ENCODE assay signal across 8 cellular contexts in the genomic region with DNA sequence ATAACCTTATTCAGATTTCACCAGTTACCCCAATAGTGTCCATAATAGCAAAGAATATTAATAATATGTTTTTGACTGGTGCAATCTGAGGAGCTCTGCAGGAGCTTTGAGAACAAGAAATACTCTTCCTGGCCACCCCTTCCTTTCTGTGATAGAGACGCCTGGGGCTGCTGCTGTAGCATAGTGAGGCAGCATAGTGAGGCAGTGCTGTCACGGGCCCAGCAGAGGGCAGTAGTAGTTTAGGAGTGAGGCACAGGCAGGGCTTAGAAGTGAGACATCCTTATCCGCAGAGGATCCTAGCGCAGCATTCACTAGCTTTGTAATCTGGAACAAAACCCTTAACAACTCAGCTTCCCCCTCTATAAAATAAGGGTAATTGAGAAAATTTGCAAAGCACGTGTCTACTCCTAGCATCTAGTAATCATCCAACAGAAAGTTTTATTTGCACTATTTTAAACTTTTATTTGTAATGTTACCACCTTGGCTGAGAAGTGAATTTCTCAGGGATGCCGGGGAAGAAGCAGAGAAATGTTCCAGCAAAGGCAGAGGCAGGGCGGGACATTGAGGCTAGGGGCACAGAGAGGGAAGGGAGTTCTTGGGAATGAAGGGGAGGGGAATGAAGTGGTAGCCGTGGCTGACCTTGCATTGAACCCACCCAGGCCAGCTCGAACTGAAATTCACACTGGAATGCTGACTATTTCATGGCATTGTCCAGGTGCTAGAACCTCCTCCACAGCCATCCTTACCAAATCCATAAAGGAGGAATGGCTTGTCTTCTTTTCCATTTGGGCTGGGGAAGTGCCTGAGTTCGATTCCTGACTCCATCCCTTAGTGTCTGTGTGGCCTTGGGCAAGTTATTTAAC.
DNase-seq lines count a peak whose midpoint lies in the region; ATAC-seq and TF ChIP-seq lines count a peak whose summit lies in the region.

No MANE protein-coding gene starts in this region.

- intact Hi-C loops in PC-3 (cut with micrococcal nuclease): loop anchor here (1.0 to 5.0 kb wide), 3 partner anchors 18 to 243 kb away; no protein-coding TSS in a partner anchor

- H3K9ac ChIP-seq in PC-3 (ENCODE audit: low read length) (no peak overlapping the region), neural cell (ENCODE audit: low read length) (no peak overlapping the region)

- H2AFZ ChIP-seq in PC-3 (ENCODE audit: low read length): no peak overlapping the region
- no peak overlapping the region for H2AFZ ChIP-seq in neural cell (ENCODE audit: low read depth, low read length)

- H3K27ac ChIP-seq in PC-3 (ENCODE audit: low read length) (no peak overlapping the region), neural cell (ENCODE audit: low read length) (no peak overlapping the region)

- no peaks in the 10 kb centered on the region for H3K4me1 ChIP-seq in PC-3 (ENCODE audit: insufficient read depth, low read length)

- H4K20me1 ChIP-seq in PC-3 (ENCODE audit: low read length) (no peaks in the 10 kb centered on the region), neural cell (ENCODE audit: insufficient read depth) (no peaks in the 10 kb centered on the region)

- TF ChIP-seq CTCF in PC-3 (conservative IDR thresholded peaks at IDR 0.05; ENCODE audit: low read depth, low read length): peak; percentile 97
- TF ChIP-seq CTCF in neural cell (IDR thresholded peaks at IDR 0.05; ENCODE audit: poor library complexity, severe bottlenecking): peak; percentile 93

- CTCF ChIA-PET in PC-3 (lab: Charles Lee): interaction anchor here (0.5 to 1.6 kb wide), 8 partner anchors 14 to 245 kb away, joined by 3 to 13 read pairs (median 3); partner anchors contain the start of gene CDS2

- no TSS peak for BruUV-seq in PC-3 (replicated peaks; lab: Mats Ljungman, UMichigan)

- H3K9me2 ChIP-seq in PC-3 (replicated peaks; ENCODE audit: low read length): no peaks in the 10 kb centered on the region
- no peaks in the 10 kb centered on the region for H3K9me2 ChIP-seq in neural cell (ENCODE audit: insufficient read depth, low read length)

- DNase-seq in DMS53 (lab: John Stamatoyannopoulos, UW) (peak; percentile 86), PC-3 (peak; percentile 86), fibroblast of gingiva (ENCODE audit: low read depth) (peak; percentile 66)
- DNase-seq in activated T-cell treated with anti-CD3 and anti-CD28 coated beads, Interleukin-2, amount 50 U/mL, for 1 hour: peak; percentile 65
- DNase-seq in stimulated activated naive CD8-positive, alpha-beta T cell treated with anti-CD3 and anti-CD28 coated beads, Interleukin-15, Interleukin-2, amounts not matched to agents 100 U/mL and 50 U/mL, for 24 hours: peak; percentile 75

- H3F3A ChIP-seq in PC-3 (ENCODE audit: low read length, unreplicated experiment): no peaks in the 10 kb centered on the region
- H3F3A ChIP-seq in neural cell (ENCODE audit: insufficient read depth, low read length, poor library complexity, severe bottlenecking): no peaks in the 10 kb centered on the region

- no peak overlapping the region for H3K4me2 ChIP-seq in PC-3 (ENCODE audit: low read length)
- no peak overlapping the region for H3K4me2 ChIP-seq in neural cell (ENCODE audit: low read length)

- ATAC-seq in GM21529 (IDR thresholded peaks at IDR 0.05; ENCODE audit: unreplicated experiment): peak; percentile 99
- peak; percentile 100 for ATAC-seq in PC-3
- ATAC-seq in stimulated activated naive CD8-positive, alpha-beta T cell treated with anti-CD3 and anti-CD28 coated beads, Interleukin-15, Interleukin-2, amounts not matched to agents 100 U/mL and 50 U/mL, for 24 hours: peak; percentile 99

- H3K79me2 ChIP-seq in PC-3 (ENCODE audit: low read length) (no peaks in the 10 kb centered on the region), neural cell (replicated peaks; ENCODE audit: insufficient read depth, low read length) (no peaks in the 10 kb centered on the region)

- TF ChIP-seq RAD21 in Ishikawa (IDR thresholded peaks at IDR 0.05; ENCODE audit: low read depth) (peak; percentile 82), neural cell (conservative IDR thresholded peaks at IDR 0.05) (peak; percentile 95)

- no peak for TF ChIP-seq EP300 in Ishikawa (IDR thresholded peaks at IDR 0.05; ENCODE audit: borderline replicate concordance)
- no peak for TF ChIP-seq EP300 in neural cell (conservative IDR thresholded peaks at IDR 0.05; ENCODE audit: poor library complexity, severe bottlenecking)

- H3K27me3 ChIP-seq in PC-3 (ENCODE audit: low read length) (no peaks in the 10 kb centered on the region), neural cell (ENCODE audit: insufficient read depth, low read depth, low read length) (no peaks in the 10 kb centered on the region)

- H3K4me3 ChIP-seq in PC-3 (ENCODE audit: low read length): no peak overlapping the region
- H3K4me3 ChIP-seq in neural cell (ENCODE audit: low read length): no peak overlapping the region

- POLR2A ChIA-PET in PC-3 (lab: Charles Lee; ENCODE audit: unreplicated experiment): no interaction called here

- H3K36me3 ChIP-seq in PC-3 (ENCODE audit: low read depth, low read length) (no peaks in the 10 kb centered on the region), neural cell (ENCODE audit: insufficient read depth, low read length) (no peaks in the 10 kb centered on the region)

- H3K9me3 ChIP-seq in PC-3 (ENCODE audit: low read length): no peaks in the 10 kb centered on the region
- H3K9me3 ChIP-seq in neural cell (ENCODE audit: low read length): no peaks in the 10 kb centered on the region

TF ChIP-seq in Ishikawa, 13 proteins besides CTCF, POLR2A, EP300 and RAD21 (continues in another document):
- TF ChIP-seq USF1 (IDR thresholded peaks at IDR 0.05): no peak
- no peak for TF ChIP-seq EGR1 (IDR thresholded peaks at IDR 0.05)
- no peak for TF ChIP-seq NFIC (IDR thresholded peaks at IDR 0.05)
- TF ChIP-seq TEAD4 (IDR thresholded peaks at IDR 0.05): no peak
- no peak for TF ChIP-seq CEBPB (IDR thresholded peaks at IDR 0.05)

TF ChIP-seq in neural cell, 6 proteins besides CTCF, POLR2A, EP300 and RAD21:
- TF ChIP-seq POLR2AphosphoS5 (IDR thresholded peaks at IDR 0.05) (no peak), MXI1 (conservative IDR thresholded peaks at IDR 0.05; ENCODE audit: poor library complexity, severe bottlenecking) (no peak), SMC3 (conservative IDR thresholded peaks at IDR 0.05; ENCODE audit: poor library complexity) (peak; percentile 87), EZH2 (IDR thresholded peaks at IDR 0.05; ENCODE audit: borderline replicate concordance, insufficient read depth, low read length, poor library complexity, severe bottlenecking) (no peak)
- TF ChIP-seq, protein P1, sequence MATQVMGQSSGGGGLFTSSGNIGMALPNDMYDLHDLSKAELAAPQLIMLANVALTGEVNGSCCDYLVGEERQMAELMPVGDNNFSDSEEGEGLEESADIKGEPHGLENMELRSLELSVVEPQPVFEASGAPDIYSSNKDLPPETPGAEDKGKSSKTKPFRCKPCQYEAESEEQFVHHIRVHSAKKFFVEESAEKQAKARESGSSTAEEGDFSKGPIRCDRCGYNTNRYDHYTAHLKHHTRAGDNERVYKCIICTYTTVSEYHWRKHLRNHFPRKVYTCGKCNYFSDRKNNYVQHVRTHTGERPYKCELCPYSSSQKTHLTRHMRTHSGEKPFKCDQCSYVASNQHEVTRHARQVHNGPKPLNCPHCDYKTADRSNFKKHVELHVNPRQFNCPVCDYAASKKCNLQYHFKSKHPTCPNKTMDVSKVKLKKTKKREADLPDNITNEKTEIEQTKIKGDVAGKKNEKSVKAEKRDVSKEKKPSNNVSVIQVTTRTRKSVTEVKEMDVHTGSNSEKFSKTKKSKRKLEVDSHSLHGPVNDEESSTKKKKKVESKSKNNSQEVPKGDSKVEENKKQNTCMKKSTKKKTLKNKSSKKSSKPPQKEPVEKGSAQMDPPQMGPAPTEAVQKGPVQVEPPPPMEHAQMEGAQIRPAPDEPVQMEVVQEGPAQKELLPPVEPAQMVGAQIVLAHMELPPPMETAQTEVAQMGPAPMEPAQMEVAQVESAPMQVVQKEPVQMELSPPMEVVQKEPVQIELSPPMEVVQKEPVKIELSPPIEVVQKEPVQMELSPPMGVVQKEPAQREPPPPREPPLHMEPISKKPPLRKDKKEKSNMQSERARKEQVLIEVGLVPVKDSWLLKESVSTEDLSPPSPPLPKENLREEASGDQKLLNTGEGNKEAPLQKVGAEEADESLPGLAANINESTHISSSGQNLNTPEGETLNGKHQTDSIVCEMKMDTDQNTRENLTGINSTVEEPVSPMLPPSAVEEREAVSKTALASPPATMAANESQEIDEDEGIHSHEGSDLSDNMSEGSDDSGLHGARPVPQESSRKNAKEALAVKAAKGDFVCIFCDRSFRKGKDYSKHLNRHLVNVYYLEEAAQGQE (IDR thresholded peaks at IDR 0.05; ENCODE audit: borderline replicate concordance): no peak
